In the genomic region with DNA sequence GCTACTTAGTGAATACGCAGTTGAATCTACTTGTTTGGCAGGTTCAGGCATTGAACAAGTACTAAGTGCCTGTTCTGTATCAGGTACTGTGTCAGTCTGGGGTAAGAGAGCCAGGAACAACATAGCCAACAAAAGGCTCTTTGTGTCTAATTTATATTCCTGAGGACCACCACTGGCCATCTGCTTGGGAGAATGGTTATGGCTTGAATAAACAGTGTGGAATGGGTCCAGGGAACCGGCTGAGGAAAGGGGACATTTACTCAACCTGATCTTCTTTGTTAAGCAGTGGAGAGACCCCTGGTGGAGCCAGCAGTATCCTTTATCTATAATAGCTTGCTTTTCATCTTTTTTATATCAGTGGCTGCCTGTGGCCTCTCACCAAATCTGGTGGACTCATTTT, we compare ENCODE assay signal across 12 cellular contexts. TPM values are rescaled to one million over a fixed set of nuclear protein-coding genes. Genes with fewer than 3 reads are reported as not detected.
DNase-seq lines count a peak whose midpoint lies in the region; ATAC-seq, FAIRE-seq and TF ChIP-seq lines count a peak whose summit lies in the region.
"Had no signal": no experiment of that assay in that cellular context is flagged by ENCODE, and none has a peak within 500 bp of the region (broad histone marks: within the 10 kb centered on the region; RNA-seq: fewer than 3 reads in every experiment).

No MANE protein-coding gene starts in this region.

- no peak for TF ChIP-seq EP300 in A549 (IDR thresholded peaks at IDR 0.05)

- H3K4me3 ChIP-seq in A549 (no peak overlapping the region), HCT116 (replicated peaks in 1 of 2; ENCODE audit: low read depth in 1 of 2, low read length in 2 of 2) (no peak overlapping the region), OCI-LY7 (ENCODE audit: low read depth, low read length, poor library complexity, severe bottlenecking) (no peak overlapping the region), fibroblast of mammary gland (ENCODE audit: control insufficient read depth, low read depth, low read length) (no peak overlapping the region), HAP-1 (no peak overlapping the region)
- H3K4me3 ChIP-seq: cardiac muscle cell had no signal

- CTCF ChIA-PET in A549 (lab: Yijun Ruan, JAX) = interaction anchor here (0.6 to 2.9 kb wide), 16 partner anchors 9 to 407 kb away, joined by 3 to 21 read pairs (median 4); no protein-coding TSS in a partner anchor
- CTCF ChIA-PET in HCT116 (lab: Charles Lee) = no interaction called here
- CTCF ChIA-PET in OCI-LY7 (lab: Charles Lee; ENCODE audit: unreplicated experiment) = interaction anchor here (0.5 kb wide), 1 partner anchor 19 kb away, joined by 4 read pairs; no protein-coding TSS in a partner anchor

- H3K27me3 ChIP-seq in HCT116 (ENCODE audit: insufficient read depth, low read length) (no peaks in the 10 kb centered on the region), HAP-1 (ENCODE audit: low read depth) (no peaks in the 10 kb centered on the region)
- H3K27me3 ChIP-seq: cardiac muscle cell had no signal

- H3K36me3 ChIP-seq in HCT116 (ENCODE audit: control insufficient read depth in 1 of 2, insufficient read depth in 2 of 2, low read length in 2 of 2) (no peaks in the 10 kb centered on the region), OCI-LY7 (ENCODE audit: insufficient read depth, low read length) (no peaks in the 10 kb centered on the region), HAP-1 (replicated peaks) (no peaks in the 10 kb centered on the region)
- H3K36me3 ChIP-seq: cardiac muscle cell had no signal

- intact Hi-C loops in HCT116 (cut with micrococcal nuclease) = no loop called here
- intact Hi-C loops in OCI-LY7 (cut with micrococcal nuclease; ENCODE audit: unreplicated experiment) = no loop called here

- in situ Hi-C loops in HAP-1 (cut with MboI; ENCODE audit: low sequenced_read_pairs) = no loop called here

- H3K4me2 ChIP-seq in A549 (peak overlapping the region; percentile 56), HCT116 (ENCODE audit: low read length) (no peak overlapping the region), OCI-LY7 (ENCODE audit: low read length) (no peak overlapping the region)

- H2AFZ ChIP-seq in HCT116 (ENCODE audit: low read depth, low read length, poor library complexity, severe bottlenecking) = no peak overlapping the region
- H2AFZ ChIP-seq in OCI-LY7 (ENCODE audit: low read length) = no peak overlapping the region

- H4K20me1 ChIP-seq in HCT116 (ENCODE audit: insufficient read depth) (no peaks in the 10 kb centered on the region; the same call in 1 of the 2 replicates), OCI-LY7 (ENCODE audit: insufficient read depth, low read length) (no peaks in the 10 kb centered on the region; the same call in 1 of the 2 replicates)

- H3K27ac ChIP-seq in A549 = peak overlapping the region; percentile 41 to 53; a peak in 1 of 6 replicates
- H3K27ac ChIP-seq in HCT116 (ENCODE audit: low read depth, low read length) = no peak overlapping the region
- no peak overlapping the region for H3K27ac ChIP-seq in OCI-LY7 (ENCODE audit: low read depth, low read length, poor library complexity, severe bottlenecking)
- H3K27ac ChIP-seq: cardiac muscle cell had no signal

- no peak for FAIRE-seq in A549 (lab: Jason Lieb, UNC)
- FAIRE-seq: GM18507 had no signal

- ATAC-seq in A549 (peak; percentile 66 to 80; a peak in 5 of 6 replicates), HCT116 (no peak), HG02852 (IDR thresholded peaks at IDR 0.05; ENCODE audit: unreplicated experiment) (no peak), GM21528 (IDR thresholded peaks at IDR 0.05; ENCODE audit: low FRiP score, unreplicated experiment) (no peak)

- TF ChIP-seq RAD21 in A549 (conservative IDR thresholded peaks at IDR 0.05 in 1 of 2, IDR thresholded peaks at IDR 0.05 in 1 of 2) = 0 out of 5 replicates have a peak, but pooled peaks of 1 of the 2 experiments have one; percentile 11
- 0 out of 2 replicates have a peak, but pooled peaks have one; percentile 29 for TF ChIP-seq RAD21 in HCT116 (IDR thresholded peaks at IDR 0.05; ENCODE audit: low read depth)

- H3K9ac ChIP-seq in HCT116 (ENCODE audit: low read length) = no peak overlapping the region

- no peaks in the 10 kb centered on the region for H3K9me2 ChIP-seq in HCT116 (ENCODE audit: insufficient read depth)
- H3K9me2 ChIP-seq in OCI-LY7 (ENCODE audit: insufficient read depth, low read length) = no peaks in the 10 kb centered on the region

- TF ChIP-seq CTCF in A549 (IDR thresholded peaks at IDR 0.05) = peak; percentile 36; the same call in 2 of the 3 replicates
- peak; percentile 21 to 26 (median 22); a peak in 3 of 6 replicates for TF ChIP-seq CTCF in HCT116 (IDR thresholded peaks at IDR 0.05 in 2 of 3, conservative IDR thresholded peaks at IDR 0.05 in 1 of 3; ENCODE audit: borderline replicate concordance in 1 of 3, insufficient read depth in 1 of 3, low read depth in 2 of 3, low read length in 2 of 3)
- peak; percentile 58 for TF ChIP-seq CTCF in OCI-LY7 (conservative IDR thresholded peaks at IDR 0.05; ENCODE audit: low read length)
- peak; percentile 21 for TF ChIP-seq CTCF in fibroblast of mammary gland (conservative IDR thresholded peaks at IDR 0.05; ENCODE audit: control insufficient read depth, insufficient read depth, low read depth, low read length)

- peaks cover 62% of the 10 kb centered on the region for H3K79me2 ChIP-seq in HCT116 (ENCODE audit: insufficient read depth, low read length)
- H3K79me2 ChIP-seq in OCI-LY7 (ENCODE audit: insufficient read depth, low read depth, low read length) = no peaks in the 10 kb centered on the region

- WGBS in A549 (ENCODE audit: missing lambda C conversion rate) = 53% methylated on average over 2 of the region's 2 CpGs

- peak in 1 of 2 experiments; percentile 40 for DNase-seq in A549 (ENCODE audit: low read depth in 1 of 2, low spot score in 1 of 2)
- no peak for DNase-seq in HCT116 (ENCODE audit: low read depth, low spot score)
- no peak for DNase-seq in OCI-LY7 (ENCODE audit: low spot score)
- DNase-seq in fibroblast of mammary gland (ENCODE audit: low read depth) = no peak
- no peak for DNase-seq in stimulated activated CD4-positive, alpha-beta T cell treated with anti-CD3 and anti-CD28 coated beads, Interleukin-1b, Interleukin-23, amount 100 ng/mL, for 48 hours
- DNase-seq in HAP-1 (ENCODE audit: low spot score in 2 of 2) = no peak
- DNase-seq: activated T-cell treated with anti-CD3 and anti-CD28 coated beads for 4 hours; CD4-positive, CD25-positive, alpha-beta regulatory T cell had no signal

- H3K9me3 ChIP-seq in A549 (no peaks in the 10 kb centered on the region), HCT116 (ENCODE audit: control insufficient read depth in 1 of 2, insufficient read depth in 1 of 2, low read depth in 1 of 2, low read length in 2 of 2) (no peaks in the 10 kb centered on the region), OCI-LY7 (ENCODE audit: low read length) (no peaks in the 10 kb centered on the region), HAP-1 (no peaks in the 10 kb centered on the region)

- TF ChIP-seq POLR2A in A549 (IDR thresholded peaks at IDR 0.05; ENCODE audit: low read length) = no peak
- TF ChIP-seq POLR2A in HCT116 (IDR thresholded peaks at IDR 0.05; ENCODE audit: borderline replicate concordance, extremely low read depth, insufficient read depth, insufficient read length) = no peak

- POLR2A ChIA-PET in A549 (lab: Yijun Ruan, JAX) (interaction anchor here (0.9 kb wide), 1 partner anchor 15 kb away, joined by 4 read pairs; no protein-coding TSS in a partner anchor), HCT116 (lab: Charles Lee) (no interaction called here), OCI-LY7 (lab: Charles Lee) (interaction anchor here (0.6 to 0.8 kb wide), 3 partner anchors 22 to 668 kb away, joined by 3 read pairs; no protein-coding TSS in a partner anchor)

- RAD21 ChIA-PET in HCT116 (lab: Charles Lee; ENCODE audit: low non-redundant PET in 1 of 2, low total read pairs in 2 of 2, uncharacterized antibody in 2 of 2, unreplicated experiment in 2 of 2) = no interaction called here

- no TSS peak for BruUV-seq in HCT116 (replicated peaks; lab: Mats Ljungman, UMichigan)
- no TSS peak for BruUV-seq in OCI-LY7 (replicated peaks; lab: Mats Ljungman, UMichigan)

- H3K4me1 ChIP-seq in A549 (peaks cover 25% of the 10 kb centered on the region), HCT116 (ENCODE audit: control insufficient read depth in 1 of 2, insufficient read depth in 2 of 2, low read length in 2 of 2) (peaks cover 38 to 51% of the 10 kb centered on the region in 2 experiments), OCI-LY7 (ENCODE audit: insufficient read depth, low read length, poor library complexity, severe bottlenecking) (no peaks in the 10 kb centered on the region), HAP-1 (peaks cover 12% of the 10 kb centered on the region)

TF ChIP-seq in A549, 52 proteins besides CTCF, POLR2A, EP300 and RAD21 (continues in another document):
- TF ChIP-seq FOXS1 (CRISPR knock-in tag; IDR thresholded peaks at IDR 0.05) (no peak), ZNF302 (CRISPR knock-in tag; IDR thresholded peaks at IDR 0.05) (no peak), HDAC2 (IDR thresholded peaks at IDR 0.05) (no peak), RCOR1 (IDR thresholded peaks at IDR 0.05; ENCODE audit: low read depth, low read length) (no peak)

TF ChIP-seq in HCT116, 20 proteins besides CTCF, POLR2A, EP300 and RAD21 (continues in another document):
- TF ChIP-seq SP1 (IDR thresholded peaks at IDR 0.05; ENCODE audit: low read depth) (no peak), ZNF274 (IDR thresholded peaks at IDR 0.05; ENCODE audit: low read depth, low read length) (no peak), CBX3 (IDR thresholded peaks at IDR 0.05; ENCODE audit: low read depth) (no peak), EZH2phosphoT487 (IDR thresholded peaks at IDR 0.05; ENCODE audit: borderline replicate concordance) (no peak), TCF7L2 (IDR thresholded peaks at IDR 0.05; ENCODE audit: borderline replicate concordance, extremely low read depth, insufficient read depth, insufficient read length) (no peak), POLR2AphosphoS5 (IDR thresholded peaks at IDR 0.05; ENCODE audit: low read depth, low read length) (no peak)
- TF ChIP-seq, protein P1, sequence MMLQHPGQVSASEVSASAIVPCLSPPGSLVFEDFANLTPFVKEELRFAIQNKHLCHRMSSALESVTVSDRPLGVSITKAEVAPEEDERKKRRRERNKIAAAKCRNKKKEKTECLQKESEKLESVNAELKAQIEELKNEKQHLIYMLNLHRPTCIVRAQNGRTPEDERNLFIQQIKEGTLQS (IDR thresholded peaks at IDR 0.05) = no peak
- TF ChIP-seq, protein P2, sequence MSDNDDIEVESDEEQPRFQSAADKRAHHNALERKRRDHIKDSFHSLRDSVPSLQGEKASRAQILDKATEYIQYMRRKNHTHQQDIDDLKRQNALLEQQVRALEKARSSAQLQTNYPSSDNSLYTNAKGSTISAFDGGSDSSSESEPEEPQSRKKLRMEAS (IDR thresholded peaks at IDR 0.05) = no peak

RNA-seq across cellular contexts. Expression of a gene that starts 38.6 kb away (rescaled TPM):
- polyA plus RNA-seq in A549 (2011; rRNA removed) = 76.1 and 96.8 TPM in 2 replicates
- polyA plus RNA-seq in A549 (2012; cell fraction: cytosol; rRNA removed) = 59.6 and 61.4 TPM in 2 replicates
- polyA plus RNA-seq in A549 (2012; cell fraction: nucleus; rRNA removed) = 43.5 and 62.0 TPM in 2 replicates
- polyA plus RNA-seq in A549 (2017; fragmentation: RNase III; extraction: RNeasy Plus Mini Kit Qiagen cat#74134 plus additional on column Dnase treatment) = 97.9 to 111 TPM (median 101 TPM) in 3 replicates
- polyA minus RNA-seq in A549 (2011; rRNA and poly(A)+ RNA removed) = 45.1 and 62.3 TPM in 2 replicates
- total RNA-seq in HCT116 (2021; ENCODE audit: unreplicated experiment) = 71.5 TPM
- polyA plus RNA-seq in HCT116 (2012) = 32.8 and 36.2 TPM in 2 replicates
- 65.0 and 69.0 TPM in 2 replicates for total RNA-seq in OCI-LY7 (2014; rRNA removed; shearing (Covaris generic))
- 79.8 and 89.9 TPM in 2 replicates for total RNA-seq in OCI-LY7 (2022)

Comparison
In these comparisons a context has a peak if more than half of its experiments do, and no peak if none do; other contexts are left out.
1. ATAC-seq: peak in A549 (2 of 2); none in HCT116 (single experiment), HG02852 (single experiment) and GM21528 (single experiment).
2. H3K27ac ChIP-seq: peak in A549 (2 of 2); none in HCT116 (single experiment) and OCI-LY7 (single experiment).
3. Peak in every context shown above with its lines, with median percentiles within 50 percentile points of each other: CTCF ChIP-seq.